ENCODE assay signal across 8 cellular contexts in the genomic region with DNA sequence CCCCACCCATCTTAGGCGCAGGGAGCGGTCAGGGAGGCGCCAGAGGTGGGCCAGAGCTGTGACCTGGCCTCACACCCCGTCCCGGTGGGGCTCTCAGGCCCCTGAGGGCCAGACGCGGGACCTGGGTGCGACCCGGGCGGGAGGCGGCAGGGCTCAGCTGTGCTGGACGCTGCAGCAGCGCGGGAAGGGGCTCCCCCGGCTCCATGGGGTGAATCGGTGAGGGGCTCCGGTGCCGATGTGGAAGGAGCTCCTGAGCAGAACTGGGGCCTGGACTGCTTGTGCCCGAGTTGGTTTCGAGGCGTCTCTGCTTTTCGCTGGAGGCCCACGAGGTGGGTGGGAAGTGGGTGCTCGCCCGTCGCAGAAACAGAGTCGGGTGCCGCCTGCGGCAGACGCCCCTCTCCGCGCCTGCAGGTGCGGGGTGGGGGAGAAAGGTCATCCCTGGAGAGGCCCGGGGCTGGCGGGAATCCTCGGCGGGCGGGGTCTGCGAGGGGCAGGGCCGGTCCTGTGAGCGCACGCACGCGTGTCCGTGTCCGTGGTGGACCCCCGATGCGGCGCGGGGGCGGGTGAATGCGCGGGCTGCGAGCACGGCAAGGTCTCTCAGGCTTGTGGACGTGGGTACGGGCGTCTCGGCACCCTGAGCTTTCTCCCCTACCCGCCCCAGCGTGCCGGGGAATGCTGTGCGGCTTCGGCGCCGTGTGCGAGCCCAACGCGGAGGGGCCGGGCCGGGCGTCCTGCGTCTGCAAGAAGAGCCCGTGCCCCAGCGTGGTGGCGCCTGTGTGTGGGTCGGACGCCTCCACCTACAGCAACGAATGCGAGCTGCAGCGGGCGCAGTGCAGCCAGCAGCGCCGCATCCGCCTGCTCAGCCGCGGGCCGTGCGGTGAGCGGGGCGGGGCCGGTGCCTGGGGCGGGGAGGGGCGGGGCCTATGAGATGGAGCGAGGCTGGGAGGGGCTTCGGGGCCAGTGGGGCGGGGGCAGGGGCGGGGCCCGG. TPM values are rescaled to one million over a fixed set of nuclear protein-coding genes. Genes with fewer than 3 reads are reported as not detected.
DNase-seq lines count a peak whose midpoint lies in the region; ATAC-seq, FAIRE-seq and TF ChIP-seq lines count a peak whose summit lies in the region.

No MANE protein-coding gene starts in this region.

- H3K36me3 ChIP-seq in ovary (no peaks in the 10 kb centered on the region), testis (ENCODE audit: low read depth, missing control alignments) (no peaks in the 10 kb centered on the region)

- H3K27ac Mint-ChIP-seq in Calu3 (ENCODE audit: unreplicated experiment), result peak overlapping the region; percentile 74

- TF ChIP-seq EP300 in ovary (IDR thresholded peaks at IDR 0.05), result no peak

- FAIRE-seq in RCC 7860 (lab: Jason Lieb, UNC), result no peak

- CTCF ChIA-PET in Calu3 (lab: Charles Lee), result no interaction called here

- no peak overlapping the region for H3K4me3 Mint-ChIP-seq in Calu3 (ENCODE audit: low read depth, unreplicated experiment)

- H3K9me3 Mint-ChIP-seq in Calu3 (ENCODE audit: low read depth, unreplicated experiment), result no peaks in the 10 kb centered on the region

- intact Hi-C loops in Calu3 (cut with micrococcal nuclease; ENCODE audit: unreplicated experiment), result no loop called here
- intact Hi-C loops in ovary (cut with DNase I), result loop anchor here in 1 of 4 donors (10.0 kb wide), 1 partner anchor 255 kb away; no protein-coding TSS in a partner anchor
- intact Hi-C loops in testis (cut with DNase I; ENCODE audit: low total_unique reads), result no loop called here

- WGBS in ovary, 3 donors, result 3 to 6% (median 4%) methylated on average over 59 to 99 of the region's 99 CpGs
- 8% methylated on average over 60 of the region's 99 CpGs; no CpG with 5 or more reads in 1 of the 2 donors for WGBS in testis, 2 donors

- no peak for DNase-seq in Calu3
- peak; percentile 37 for DNase-seq in RCC 7860 (ENCODE audit: low spot score)
- peak; percentile 30 to 82 (median 72) for DNase-seq in activated naive CD4-positive, alpha-beta T cell (lab: John Stamatoyannopoulos, UW)
- peak; percentile 69 to 85 for DNase-seq in foreskin keratinocyte
- peak; percentile 61 to 79 (median 75) for DNase-seq in ovary
- peak; percentile 87 for DNase-seq in testis

- H3K9me3 ChIP-seq in ovary (no peaks in the 10 kb centered on the region), testis (no peaks in the 10 kb centered on the region)

- TF ChIP-seq CTCF in Calu3 (IDR thresholded peaks at IDR 0.05; ENCODE audit: unreplicated experiment) (no peak), foreskin keratinocyte (conservative IDR thresholded peaks at IDR 0.05) (peak; percentile 69), ovary (IDR thresholded peaks at IDR 0.05) (no peak), testis (IDR thresholded peaks at IDR 0.05) (no peak)

- ATAC-seq in HG02678 (IDR thresholded peaks at IDR 0.05; ENCODE audit: unreplicated experiment) (peak; percentile 60), foreskin keratinocyte (peak; percentile 83), GM19467 (IDR thresholded peaks at IDR 0.05; ENCODE audit: unreplicated experiment) (no peak)

- no TSS peak for BruUV-seq in Calu3 (replicated peaks; lab: Mats Ljungman, UMichigan)

- H3K36me3 Mint-ChIP-seq in Calu3 (ENCODE audit: insufficient read depth, unreplicated experiment), result peaks cover 64% of the 10 kb centered on the region

- H3K27me3 ChIP-seq in foreskin keratinocyte, result no peaks in the 10 kb centered on the region
- H3K27me3 ChIP-seq in ovary, result no peaks in the 10 kb centered on the region
- H3K27me3 ChIP-seq in testis, result no peaks in the 10 kb centered on the region

- H3K4me1 ChIP-seq in foreskin keratinocyte (no peaks in the 10 kb centered on the region), ovary (ENCODE audit: insufficient read depth) (peaks cover 6% of the 10 kb centered on the region), testis (peaks cover 12% of the 10 kb centered on the region)

- H3K4me1 Mint-ChIP-seq in Calu3 (ENCODE audit: low read depth, unreplicated experiment), result no peaks in the 10 kb centered on the region

- TF ChIP-seq POLR2A in ovary (IDR thresholded peaks at IDR 0.05) (no peak), testis (IDR thresholded peaks at IDR 0.05) (no peak)

- H3K4me3 ChIP-seq in ovary (peak overlapping the region; percentile 7), testis (peak overlapping the region; percentile 18 to 42)

- no peak overlapping the region for H3K27ac ChIP-seq in foreskin keratinocyte
- no peak overlapping the region for H3K27ac ChIP-seq in ovary
- no peak overlapping the region for H3K27ac ChIP-seq in testis

- no peaks in the 10 kb centered on the region for H3K27me3 Mint-ChIP-seq in Calu3 (ENCODE audit: unreplicated experiment)

RNA-seq across cellular contexts. Expression of a gene that starts 20.4 kb away (rescaled TPM):
- total RNA-seq in Calu3 (2022) (446 and 552 TPM in 2 replicates), foreskin keratinocyte (224 and 261 TPM in 2 replicates), ovary (100 to 1,000 TPM in 1 of 7 donors, 10 to 100 TPM in 6; 10.0 to 138 (median 14.4) TPM), testis (100 to 1,000 TPM in 1 of 2 donors, 10 to 100 TPM in 1; 99.4 to 108 TPM)
- polyA plus RNA-seq in foreskin keratinocyte (174 and 192 TPM in 2 replicates), ovary (10 to 100 TPM in 1 of 2 donors, 1 to 10 TPM in 1; 2.7 to 13.6 TPM), testis (ENCODE audit: insufficient read depth, low read depth, low replicate concordance) (48.9 TPM)

RNA-seq across cellular contexts. Expression of a gene that starts 27.0 kb away (rescaled TPM):
- 165 and 522 TPM in 2 replicates for total RNA-seq in Calu3 (2022)
- 300 and 424 TPM in 2 replicates for total RNA-seq in foreskin keratinocyte
- 448 and 672 TPM in 2 replicates for polyA plus RNA-seq in foreskin keratinocyte
- 10 to 100 TPM in 6 of 7 donors, 1 to 10 TPM in 1; 7.8 to 37.3 (median 11.4) TPM for total RNA-seq in ovary
- 10 to 100 TPM in 1 of 2 donors, not detected in 1; 83.5 TPM for polyA plus RNA-seq in ovary
- 10 to 100 TPM; 22.8 to 24.0 TPM for total RNA-seq in testis
- polyA plus RNA-seq in testis (ENCODE audit: insufficient read depth, low read depth, low replicate concordance), result 16.6 TPM

RNA-seq across cellular contexts. Expression of a gene that starts 33.8 kb away (rescaled TPM):
- total RNA-seq in Calu3 (2022) (5.0 and 5.6 TPM in 2 replicates), foreskin keratinocyte (0.07 TPM in 2 replicates), ovary (under 1 TPM in 2 of 7 donors, not detected in 5; 0.36 to 0.92 TPM), testis (under 1 TPM; 0.19 to 0.31 TPM)
- polyA plus RNA-seq in foreskin keratinocyte (0.06 and 0.08 TPM in 2 replicates), ovary (not detected), testis (ENCODE audit: insufficient read depth, low read depth, low replicate concordance) (not detected)

RNA-seq across cellular contexts. Expression of a gene that starts 40.4 kb away (rescaled TPM):
- total RNA-seq in Calu3 (2022) (35.5 and 51.3 TPM in 2 replicates), foreskin keratinocyte (4.3 and 8.6 TPM in 2 replicates), ovary (10 to 100 TPM in 3 of 7 donors, 1 to 10 TPM in 4; 4.5 to 76.2 (median 6.1) TPM), testis (10 to 100 TPM; 26.4 to 27.5 TPM)
- polyA plus RNA-seq in foreskin keratinocyte (6.4 and 13.9 TPM in 2 replicates), ovary (1 to 10 TPM in 1 of 2 donors, not detected in 1; 8.4 TPM), testis (ENCODE audit: insufficient read depth, low read depth, low replicate concordance) (2.3 TPM)

RNA-seq across cellular contexts. Expression of a gene that starts 58.4 kb away (rescaled TPM):
- total RNA-seq in Calu3 (2022), result not detected in 2 replicates
- not detected in 2 replicates for total RNA-seq in foreskin keratinocyte
- not detected in 2 replicates for polyA plus RNA-seq in foreskin keratinocyte
- total RNA-seq in ovary, result under 1 TPM in 4 of 7 donors, not detected in 3; 0.07 to 0.32 (median 0.22) TPM
- polyA plus RNA-seq in ovary, result under 1 TPM in 1 of 2 donors, not detected in 1; 0.34 TPM
- total RNA-seq in testis, result 1 to 10 TPM; 3.2 to 4.9 TPM
- polyA plus RNA-seq in testis (ENCODE audit: insufficient read depth, low read depth, low replicate concordance), result 0.65 TPM
